Comparison of ENCODE assay signal across 8 cellular contexts in genomic region chr15:50355612-50355905, GRCh38. TPM values are rescaled to one million over a fixed set of nuclear protein-coding genes. Genes with fewer than 3 reads are reported as not detected.
A peak's percentile ranks its signal among the peaks of the same experiment; 100 is the strongest.
DNase-seq lines count a peak whose midpoint lies in the region; ATAC-seq and TF ChIP-seq lines count a peak whose summit lies in the region.

No MANE protein-coding gene starts in this region.

- no peaks in the 10 kb centered on the region for H3K27me3 Mint-ChIP-seq in activated T-cell treated with anti-CD3 and anti-CD28 coated beads, Interleukin-2, amount 50 U/mL, for 4 hours (ENCODE audit: low read depth)
- H3K27me3 Mint-ChIP-seq in type B pancreatic cell: peaks cover 3% of the 10 kb centered on the region

- ATAC-seq in activated T-cell treated with anti-CD3 and anti-CD28 coated beads, Interleukin-2, amount 50 U/mL, for 4 hours: no peak
- ATAC-seq in left lobe of liver: peak; percentile 21

- TF ChIP-seq CTCF in ascending aorta (IDR thresholded peaks at IDR 0.05): no peak
- TF ChIP-seq CTCF in type B pancreatic cell (conservative IDR thresholded peaks at IDR 0.05): no peak

- peak overlapping the region; percentile 99 to 100 for H3K27ac ChIP-seq in ascending aorta

- peak overlapping the region; percentile 96 for H3K27ac Mint-ChIP-seq in type B pancreatic cell

- H3K27me3 ChIP-seq in ascending aorta: no peaks in the 10 kb centered on the region

- H3K9me3 Mint-ChIP-seq in activated T-cell treated with anti-CD3 and anti-CD28 coated beads, Interleukin-2, amount 50 U/mL, for 4 hours: no peaks in the 10 kb centered on the region
- no peaks in the 10 kb centered on the region for H3K9me3 Mint-ChIP-seq in type B pancreatic cell

- H3K9me3 ChIP-seq in ascending aorta: no peaks in the 10 kb centered on the region

- peak overlapping the region; percentile 89 for H3K4me3 Mint-ChIP-seq in activated T-cell treated with anti-CD3 and anti-CD28 coated beads, Interleukin-2, amount 50 U/mL, for 4 hours
- H3K4me3 Mint-ChIP-seq in type B pancreatic cell: peak overlapping the region; percentile 98

- peaks cover 12 to 33% of the 10 kb centered on the region in 2 donors for H3K4me1 ChIP-seq in ascending aorta

- peaks cover 0 to 4% of the 10 kb centered on the region in 2 donors for H3K36me3 ChIP-seq in ascending aorta

- peak overlapping the region; percentile 95 to 99 for H3K4me3 ChIP-seq in ascending aorta

- intact Hi-C loops in ascending aorta (cut with DNase I): loop anchor here (1.0 to 10.0 kb wide), 4 partner anchors 69 to 739 kb away; partner anchors contain the start of genes AP4E1, SPPL2A, TNFAIP8L3 and USP8

- peaks cover 44% of the 10 kb centered on the region for H3K36me3 Mint-ChIP-seq in activated T-cell treated with anti-CD3 and anti-CD28 coated beads, Interleukin-2, amount 50 U/mL, for 4 hours (ENCODE audit: insufficient read depth)
- H3K36me3 Mint-ChIP-seq in type B pancreatic cell: peaks cover 30% of the 10 kb centered on the region

- DNase-seq in activated T-cell treated with anti-CD3 and anti-CD28 coated beads, Interleukin-2, amount 50 U/mL, for 4 hours: no peak
- no peak for DNase-seq in activated T-cell treated with anti-CD3 and anti-CD28 coated beads, Interleukin-2, amount 50 U/mL, for 48 hours
- no peak for DNase-seq in ascending aorta (ENCODE audit: low spot score in 2 of 2)
- no peak for DNase-seq in left lobe of liver (ENCODE audit: low spot score)
- no peak for DNase-seq in type B pancreatic cell (ENCODE audit: extremely low spot score, unreplicated experiment)
- no peak for DNase-seq in glomerular visceral epithelial cell (ENCODE audit: extremely low spot score)
- DNase-seq in NCI-H1092 treated with DMSO at 0.1 percent for 48 hours (lab: John Stamatoyannopoulos, UW): no peak
- DNase-seq in putamen (ENCODE audit: low spot score): no peak

- H3K4me1 Mint-ChIP-seq in activated T-cell treated with anti-CD3 and anti-CD28 coated beads, Interleukin-2, amount 50 U/mL, for 4 hours (ENCODE audit: low read depth): peaks cover 47% of the 10 kb centered on the region
- H3K4me1 Mint-ChIP-seq in type B pancreatic cell (ENCODE audit: unreplicated experiment): peaks cover 26% of the 10 kb centered on the region

RNA-seq across cellular contexts. Expression of gene GABPB1, which starts 0.6 kb away (rescaled TPM):
- total RNA-seq in activated T-cell treated with anti-CD3 and anti-CD28 coated beads, Interleukin-2, amount 50 U/mL, for 4 hours: 10 to 100 TPM; 54.6 to 65.8 (median 58.9) TPM
- 10.9 TPM for total RNA-seq in ascending aorta
- 6.0 TPM for total RNA-seq in left lobe of liver
- total RNA-seq in type B pancreatic cell (ENCODE audit: low replicate concordance): 27.5 and 27.8 TPM in 2 replicates
